In genomic region chr17:62423647-62424461, GRCh38 we compare ENCODE assay signal across 1 cellular context.
TF ChIP-seq lines count a peak whose summit lies in the region.
"Not testable (repeated sequence)": the region's sequence is repeated elsewhere in the genome, so short reads cannot be mapped to it uniquely, and the experiment has no call there.

METTL2A (plus strand) TSS chr17:62423897; CDS start chr17:62423903, 6 bp downstream.

TF ChIP-seq in HepG2, 621 proteins besides CTCF, POLR2A, EP300 and RAD21 (continued from another document and continues in another):
- peak; percentile 86 for TF ChIP-seq GABPA (IDR thresholded peaks at IDR 0.05; ENCODE audit: low read depth, low read length)
- TF ChIP-seq GABPA (CRISPR knock-in tag; IDR thresholded peaks at IDR 0.05; ENCODE audit: low read depth): peak; percentile 97
- peak; percentile 49; the same call in 1 of the 2 replicates for TF ChIP-seq MXD1 (CRISPR knock-in tag; IDR thresholded peaks at IDR 0.05)
- peak; percentile 97 for TF ChIP-seq HBP1 (CRISPR knock-in tag; IDR thresholded peaks at IDR 0.05; ENCODE audit: low read depth)
- not testable (repeated sequence) for TF ChIP-seq FOXP1, SOX6, NR2F6 (IDR thresholded peaks at IDR 0.05)
- TF ChIP-seq FOXP1 (CRISPR knock-in tag; IDR thresholded peaks at IDR 0.05): 0 out of 2 replicates have a peak, but pooled peaks have one; percentile 24
- peak; percentile 13; the same call in 1 of the 2 replicates for TF ChIP-seq NFYC (CRISPR knock-in tag; IDR thresholded peaks at IDR 0.05)
- 0 out of 2 replicates have a peak, but pooled peaks have one; percentile 9 for TF ChIP-seq SMC3 (IDR thresholded peaks at IDR 0.05; ENCODE audit: low read length)
- TF ChIP-seq ZNF18 (CRISPR knock-in tag; IDR thresholded peaks at IDR 0.05; ENCODE audit: insufficient replicate concordance): peak; percentile 30
- 0 out of 2 replicates have a peak, but pooled peaks have one; percentile 47 for TF ChIP-seq ATF5 (CRISPR knock-in tag; IDR thresholded peaks at IDR 0.05; ENCODE audit: low read depth)
- peak; percentile 96 for TF ChIP-seq KAT8 (CRISPR knock-in tag; IDR thresholded peaks at IDR 0.05)
- TF ChIP-seq KAT7 (CRISPR knock-in tag; IDR thresholded peaks at IDR 0.05; ENCODE audit: borderline replicate concordance): peak; percentile 92
- peak; percentile 96 for TF ChIP-seq YEATS2 (CRISPR knock-in tag; IDR thresholded peaks at IDR 0.05; ENCODE audit: borderline replicate concordance)
- TF ChIP-seq ARNTL (CRISPR knock-in tag; IDR thresholded peaks at IDR 0.05): peak; percentile 70
- TF ChIP-seq ZNF546 (CRISPR knock-in tag; conservative IDR thresholded peaks at IDR 0.05): peak; percentile 89; the same call in 1 of the 2 replicates
- peak; percentile 33; the same call in 1 of the 2 replicates for TF ChIP-seq ISL2 (CRISPR knock-in tag; IDR thresholded peaks at IDR 0.05)
- peak; percentile 82 for TF ChIP-seq ZNF883 (CRISPR knock-in tag; IDR thresholded peaks at IDR 0.05; ENCODE audit: not compliant biosample characterization)
- TF ChIP-seq MIER3 (CRISPR knock-in tag; IDR thresholded peaks at IDR 0.05; ENCODE audit: borderline replicate concordance): peak; percentile 58; the same call in 1 of the 2 replicates
- peak; percentile 49; the same call in 1 of the 2 replicates for TF ChIP-seq ZBTB33 (CRISPR knock-in tag; IDR thresholded peaks at IDR 0.05)
- TF ChIP-seq HMGXB4 (CRISPR knock-in tag; IDR thresholded peaks at IDR 0.05; ENCODE audit: borderline replicate concordance in 1 of 2, low read depth in 1 of 2): peak; percentile 95
- TF ChIP-seq ZNF350 (CRISPR knock-in tag; IDR thresholded peaks at IDR 0.05; ENCODE audit: borderline replicate concordance, low read depth): peak; percentile 94
- peak; percentile 95 for TF ChIP-seq NR2C2 (CRISPR knock-in tag; IDR thresholded peaks at IDR 0.05; ENCODE audit: borderline replicate concordance)
- TF ChIP-seq SALL1 (CRISPR knock-in tag; IDR thresholded peaks at IDR 0.05): peak; percentile 91
- TF ChIP-seq ZNF891 (CRISPR knock-in tag; IDR thresholded peaks at IDR 0.05): peak; percentile 87
- peak; percentile 67 for TF ChIP-seq SKI (IDR thresholded peaks at IDR 0.05; ENCODE audit: partially characterized antibody)
- peak; percentile 62 for TF ChIP-seq HNRNPLL (IDR thresholded peaks at IDR 0.05; ENCODE audit: low read depth, low read length, poor library complexity, severe bottlenecking)
- TF ChIP-seq SOX6 (CRISPR knock-in tag; IDR thresholded peaks at IDR 0.05): peak; percentile 66; the same call in 1 of the 2 replicates
- peak; percentile 63; the same call in 1 of the 2 replicates for TF ChIP-seq TEAD2 (CRISPR knock-in tag; IDR thresholded peaks at IDR 0.05)
- TF ChIP-seq ZNF878 (CRISPR knock-in tag; IDR thresholded peaks at IDR 0.05): peak; percentile 88
- peak; percentile 67; the same call in 1 of the 2 replicates for TF ChIP-seq MYC (CRISPR knock-in tag; IDR thresholded peaks at IDR 0.05; ENCODE audit: borderline replicate concordance)
- TF ChIP-seq ZNF274 (CRISPR knock-in tag; IDR thresholded peaks at IDR 0.05): peak; percentile 79
- peak; percentile 34; the same call in 1 of the 2 replicates for TF ChIP-seq TOPORS (CRISPR knock-in tag; IDR thresholded peaks at IDR 0.05)
- TF ChIP-seq KLF13 (CRISPR knock-in tag; IDR thresholded peaks at IDR 0.05): peak; percentile 85; the same call in 1 of the 2 replicates
- peak; percentile 86; the same call in 1 of the 2 replicates for TF ChIP-seq ARHGAP35 (CRISPR knock-in tag; IDR thresholded peaks at IDR 0.05; ENCODE audit: borderline replicate concordance)
- peak; percentile 60 for TF ChIP-seq NR2F6 (CRISPR knock-in tag; IDR thresholded peaks at IDR 0.05)
- peak; percentile 19; the same call in 1 of the 2 replicates for TF ChIP-seq TEF (CRISPR knock-in tag; IDR thresholded peaks at IDR 0.05)
- TF ChIP-seq DMAP1 (CRISPR knock-in tag; IDR thresholded peaks at IDR 0.05): peak; percentile 88
- peak; percentile 37 to 97; a peak in 2 of 4 replicates for TF ChIP-seq KLF16 (CRISPR knock-in tag; IDR thresholded peaks at IDR 0.05)
- peak; percentile 93 for TF ChIP-seq THAP11 (CRISPR knock-in tag; IDR thresholded peaks at IDR 0.05)
- peak; percentile 63; the same call in 1 of the 2 replicates for TF ChIP-seq DNMT3B (CRISPR knock-in tag; conservative IDR thresholded peaks at IDR 0.05)
- peak; percentile 63; the same call in 1 of the 2 replicates for TF ChIP-seq NAIF1 (CRISPR knock-in tag; IDR thresholded peaks at IDR 0.05; ENCODE audit: borderline replicate concordance)
- peak; percentile 49 for TF ChIP-seq EEA1 (CRISPR knock-in tag; IDR thresholded peaks at IDR 0.05; ENCODE audit: borderline replicate concordance)
- 0 out of 2 replicates have a peak, but pooled peaks have one; percentile 38 for TF ChIP-seq CHCHD3 (CRISPR knock-in tag; IDR thresholded peaks at IDR 0.05)
- peak; percentile 82 for TF ChIP-seq LCORL (IDR thresholded peaks at IDR 0.05)
- TF ChIP-seq LCORL (CRISPR knock-in tag; IDR thresholded peaks at IDR 0.05): peak; percentile 58; the same call in 1 of the 2 replicates
- TF ChIP-seq NFKB2 (CRISPR knock-in tag; IDR thresholded peaks at IDR 0.05; ENCODE audit: borderline replicate concordance): peak; percentile 79; the same call in 1 of the 2 replicates
- TF ChIP-seq ZKSCAN8 (CRISPR knock-in tag; IDR thresholded peaks at IDR 0.05; ENCODE audit: borderline replicate concordance): peak; percentile 72; the same call in 1 of the 2 replicates
- peak; percentile 98 for TF ChIP-seq GATAD1 (CRISPR knock-in tag; IDR thresholded peaks at IDR 0.05)
- TF ChIP-seq ZNF772 (CRISPR knock-in tag; IDR thresholded peaks at IDR 0.05): peak; percentile 95; the same call in 1 of the 2 replicates
- peak; percentile 48; the same call in 1 of the 2 replicates for TF ChIP-seq ZNF609 (CRISPR knock-in tag; IDR thresholded peaks at IDR 0.05; ENCODE audit: borderline replicate concordance)
- TF ChIP-seq KLF9 (CRISPR knock-in tag; IDR thresholded peaks at IDR 0.05; ENCODE audit: low read depth): peak; percentile 99
- peak; percentile 68; the same call in 1 of the 2 replicates for TF ChIP-seq ARNT2 (CRISPR knock-in tag; IDR thresholded peaks at IDR 0.05; ENCODE audit: low read depth)
- TF ChIP-seq KDM5A (IDR thresholded peaks at IDR 0.05; ENCODE audit: borderline replicate concordance, low read length): peak; percentile 80
- peak; percentile 31; the same call in 1 of the 2 replicates for TF ChIP-seq ATF7-NPFF (CRISPR knock-in tag; IDR thresholded peaks at IDR 0.05; ENCODE audit: low read depth)
- peak; percentile 98 for TF ChIP-seq GABPB1 (CRISPR knock-in tag; IDR thresholded peaks at IDR 0.05)
- TF ChIP-seq SP4 (CRISPR knock-in tag; IDR thresholded peaks at IDR 0.05): peak; percentile 83
- peak; percentile 43; the same call in 1 of the 2 replicates for TF ChIP-seq GATAD2A (CRISPR knock-in tag; IDR thresholded peaks at IDR 0.05)
- peak; percentile 83; the same call in 1 of the 2 replicates for TF ChIP-seq ZNF775 (CRISPR knock-in tag; IDR thresholded peaks at IDR 0.05; ENCODE audit: borderline replicate concordance)
- peak; percentile 77 for TF ChIP-seq ZZZ3 (CRISPR knock-in tag; IDR thresholded peaks at IDR 0.05; ENCODE audit: borderline replicate concordance)
- TF ChIP-seq RBFOX2 (IDR thresholded peaks at IDR 0.05; ENCODE audit: low read depth, low read length): peak; percentile 57; the same call in 1 of the 2 replicates
